Comparison of ENCODE assay signal across 11 cellular contexts in genomic region chr17:64061157-64061898, GRCh38. TPM values are rescaled to one million over a fixed set of nuclear protein-coding genes. Genes with fewer than 3 reads are reported as not detected.
DNase-seq lines count a peak whose midpoint lies in the region; ATAC-seq and TF ChIP-seq lines count a peak whose summit lies in the region.
"Had no signal": no experiment of that assay in that cellular context is flagged by ENCODE, and none has a peak within 500 bp of the region (broad histone marks: within the 10 kb centered on the region; RNA-seq: fewer than 3 reads in every experiment).

No MANE protein-coding gene starts in this region.

- intact Hi-C loops in psoas muscle (cut with DNase I), result loop anchor here in 1 of 2 donors (10.0 kb wide), 1 partner anchor 73 kb away; the partner anchor contains the start of gene ERN1

- H3K9me3 ChIP-seq in psoas muscle, result no peaks in the 10 kb centered on the region

- TF ChIP-seq CTCF in psoas muscle (IDR thresholded peaks at IDR 0.05), result no peak

- ATAC-seq in HG03565 (IDR thresholded peaks at IDR 0.05; ENCODE audit: unreplicated experiment) (peak; percentile 47), psoas muscle (no peak)
- no peak for ATAC-seq in central memory CD8-positive, alpha-beta T cell (replicated peaks; ENCODE audit: extremely low read depth, poor library complexity, severe bottlenecking)
- ATAC-seq: left ventricle myocardium superior had no signal

- DNase-seq in stimulated activated CD4-positive, alpha-beta T cell treated with anti-CD3 and anti-CD28 coated beads, Interleukin-4, amount 100 ng/mL, for 24 hours, result peak; percentile 29
- no peak for DNase-seq in stimulated activated CD4-positive, alpha-beta T cell treated with anti-CD3 and anti-CD28 coated beads, Interleukin-4, amount 100 ng/mL, for 1 hour
- DNase-seq in central memory CD8-positive, alpha-beta T cell (ENCODE audit: low spot score in 2 of 2), result no peak
- DNase-seq in central memory CD4-positive, alpha-beta T cell, result no peak
- no peak for DNase-seq in psoas muscle
- DNase-seq in SW480 (ENCODE audit: low spot score), result no peak
- no peak for DNase-seq in Ammon's horn (ENCODE audit: low spot score)
- DNase-seq: H9, left ventricle myocardium superior, NCI-H1105 had no signal

- peaks cover 0 to 76% of the 10 kb centered on the region in 2 donors for H3K36me3 ChIP-seq in psoas muscle (ENCODE audit: insufficient read depth in 1 of 2, low read depth in 1 of 2)

- peak overlapping the region; percentile 3 for H3K4me3 Mint-ChIP-seq in central memory CD8-positive, alpha-beta T cell
- H3K4me3 Mint-ChIP-seq: H9 had no signal

- no peak overlapping the region for H3K27ac ChIP-seq in psoas muscle

- H3K4me1 ChIP-seq in psoas muscle, result no peaks in the 10 kb centered on the region

- H3K9me3 Mint-ChIP-seq in central memory CD8-positive, alpha-beta T cell, result no peaks in the 10 kb centered on the region
- H3K9me3 Mint-ChIP-seq: H9 had no signal

- no peak overlapping the region for H3K4me3 ChIP-seq in psoas muscle

- 94 to 95% (median 94%) methylated on average over 6 of the region's 6 CpGs for WGBS in psoas muscle, 3 donors

- no peaks in the 10 kb centered on the region for H3K27me3 Mint-ChIP-seq in central memory CD8-positive, alpha-beta T cell

- H3K4me1 Mint-ChIP-seq in central memory CD8-positive, alpha-beta T cell, result peaks cover 75% of the 10 kb centered on the region

- H3K27me3 ChIP-seq in psoas muscle (ENCODE audit: insufficient read depth in 3 of 3, low read length in 2 of 3), result no peaks in the 10 kb centered on the region

- H3K36me3 Mint-ChIP-seq in central memory CD8-positive, alpha-beta T cell (ENCODE audit: insufficient read depth), result peaks cover 35% of the 10 kb centered on the region

- H3K27ac Mint-ChIP-seq in central memory CD8-positive, alpha-beta T cell (ENCODE audit: low read depth), result peak overlapping the region; percentile 95
- H3K27ac Mint-ChIP-seq: H9 had no signal

RNA-seq across cellular contexts. Expression of gene ICAM2, which starts 40.9 kb away (rescaled TPM):
- total RNA-seq in psoas muscle, result 10 to 100 TPM; 22.5 to 34.8 (median 26.8) TPM
- 10 to 100 TPM; 20.4 to 50.0 (median 34.0) TPM for polyA plus RNA-seq in psoas muscle
